1 cellular context compared by ENCODE assay signal in genomic region chr11:69380921-69381581, GRCh38.
A peak's percentile ranks its signal among the peaks of the same experiment; 100 is the strongest.
TF ChIP-seq lines count a peak whose summit lies in the region.

No MANE protein-coding gene starts in this region.

TF ChIP-seq in WTC11, 78 proteins besides CTCF, POLR2A, EP300 and RAD21:
- TF ChIP-seq ZNF425 (CRISPR knock-in tag; conservative IDR thresholded peaks at IDR 0.05) (no peak), NR2C2 (CRISPR knock-in tag; IDR thresholded peaks at IDR 0.05) (no peak), EMX1 (CRISPR knock-in tag; IDR thresholded peaks at IDR 0.05) (no peak), GRHL2 (CRISPR knock-in tag; IDR thresholded peaks at IDR 0.05; ENCODE audit: insufficient replicate concordance, severe bottlenecking) (no peak), ZNF423 (CRISPR knock-in tag; IDR thresholded peaks at IDR 0.05) (no peak)
- TF ChIP-seq, protein P1, sequence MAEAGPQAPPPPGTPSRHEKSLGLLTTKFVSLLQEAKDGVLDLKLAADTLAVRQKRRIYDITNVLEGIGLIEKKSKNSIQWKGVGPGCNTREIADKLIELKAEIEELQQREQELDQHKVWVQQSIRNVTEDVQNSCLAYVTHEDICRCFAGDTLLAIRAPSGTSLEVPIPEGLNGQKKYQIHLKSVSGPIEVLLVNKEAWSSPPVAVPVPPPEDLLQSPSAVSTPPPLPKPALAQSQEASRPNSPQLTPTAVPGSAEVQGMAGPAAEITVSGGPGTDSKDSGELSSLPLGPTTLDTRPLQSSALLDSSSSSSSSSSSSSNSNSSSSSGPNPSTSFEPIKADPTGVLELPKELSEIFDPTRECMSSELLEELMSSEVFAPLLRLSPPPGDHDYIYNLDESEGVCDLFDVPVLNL (CRISPR knock-in tag; IDR thresholded peaks at IDR 0.05; ENCODE audit: borderline replicate concordance, low read depth): 0 out of 2 replicates have a peak, but pooled peaks have one; percentile 21
- TF ChIP-seq, protein P2, sequence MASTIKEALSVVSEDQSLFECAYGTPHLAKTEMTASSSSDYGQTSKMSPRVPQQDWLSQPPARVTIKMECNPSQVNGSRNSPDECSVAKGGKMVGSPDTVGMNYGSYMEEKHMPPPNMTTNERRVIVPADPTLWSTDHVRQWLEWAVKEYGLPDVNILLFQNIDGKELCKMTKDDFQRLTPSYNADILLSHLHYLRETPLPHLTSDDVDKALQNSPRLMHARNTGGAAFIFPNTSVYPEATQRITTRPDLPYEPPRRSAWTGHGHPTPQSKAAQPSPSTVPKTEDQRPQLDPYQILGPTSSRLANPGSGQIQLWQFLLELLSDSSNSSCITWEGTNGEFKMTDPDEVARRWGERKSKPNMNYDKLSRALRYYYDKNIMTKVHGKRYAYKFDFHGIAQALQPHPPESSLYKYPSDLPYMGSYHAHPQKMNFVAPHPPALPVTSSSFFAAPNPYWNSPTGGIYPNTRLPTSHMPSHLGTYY (CRISPR knock-in tag; IDR thresholded peaks at IDR 0.05): no peak
